ENCODE assay signal across 22 cellular contexts in genomic region chr1:33502726-33503125, GRCh38. TPM values are rescaled to one million over a fixed set of nuclear protein-coding genes. Genes with fewer than 3 reads are reported as not detected.
DNase-seq lines count a peak whose midpoint lies in the region; ATAC-seq and TF ChIP-seq lines count a peak whose summit lies in the region.
"Had no signal": no experiment of that assay in that cellular context is flagged by ENCODE, and none has a peak within 500 bp of the region (broad histone marks: within the 10 kb centered on the region; RNA-seq: fewer than 3 reads in every experiment).

No MANE protein-coding gene starts in this region.

- H3K4me3 ChIP-seq in mammary epithelial cell (replicated peaks in 1 of 3; ENCODE audit: insufficient read depth in 1 of 3, low read depth in 2 of 3, low read length in 3 of 3) (no peak overlapping the region), colonic mucosa (no peak overlapping the region), PC-3 (ENCODE audit: low read length) (no peak overlapping the region)
- H3K4me3 ChIP-seq: heart right ventricle had no signal

- dilution Hi-C loops in mammary epithelial cell (cut with HindIII; ENCODE audit: low sequenced_read_pairs): no loop called here

- H2AFZ ChIP-seq in mammary epithelial cell (ENCODE audit: low read depth, low read length) (peak overlapping the region; percentile 36), PC-3 (ENCODE audit: low read length) (no peak overlapping the region)

- H3K9me3 ChIP-seq in mammary epithelial cell (replicated peaks; ENCODE audit: insufficient read depth, low read length) (no peaks in the 10 kb centered on the region), colonic mucosa (no peaks in the 10 kb centered on the region), PC-3 (ENCODE audit: low read length) (no peaks in the 10 kb centered on the region)

- BruUV-seq in mammary epithelial cell (replicated peaks; lab: Mats Ljungman, UMichigan) (no TSS peak), PC-3 (replicated peaks; lab: Mats Ljungman, UMichigan) (no TSS peak)

- H3K27me3 ChIP-seq in mammary epithelial cell (ENCODE audit: insufficient read depth, low read length) (no peaks in the 10 kb centered on the region), foreskin keratinocyte (no peaks in the 10 kb centered on the region), colonic mucosa (no peaks in the 10 kb centered on the region), PC-3 (ENCODE audit: low read length) (no peaks in the 10 kb centered on the region)
- H3K27me3 ChIP-seq: heart right ventricle had no signal

- no peaks in the 10 kb centered on the region for H3F3A ChIP-seq in PC-3 (ENCODE audit: low read length, unreplicated experiment)

- no peak overlapping the region for H3K9ac ChIP-seq in mammary epithelial cell (ENCODE audit: insufficient read depth, low read length)
- no peak overlapping the region for H3K9ac ChIP-seq in colonic mucosa (ENCODE audit: low read depth in 2 of 2, low read length in 2 of 2)
- no peak overlapping the region for H3K9ac ChIP-seq in PC-3 (ENCODE audit: low read length)

- POLR2A ChIA-PET in PC-3 (lab: Charles Lee; ENCODE audit: unreplicated experiment): no interaction called here

- TF ChIP-seq CTCF in mammary epithelial cell (conservative IDR thresholded peaks at IDR 0.05 in 1 of 2, IDR thresholded peaks at IDR 0.05 in 1 of 2; ENCODE audit: extremely low read depth in 1 of 2, insufficient read depth in 1 of 2, low read depth in 1 of 2, low read length in 2 of 2) (no peak), foreskin keratinocyte (conservative IDR thresholded peaks at IDR 0.05) (no peak), colonic mucosa (IDR thresholded peaks at IDR 0.05) (no peak), PC-3 (conservative IDR thresholded peaks at IDR 0.05; ENCODE audit: low read depth, low read length) (no peak)

- intact Hi-C loops in mammary epithelial cell (cut with micrococcal nuclease) (no loop called here), colonic mucosa (cut with DNase I) (no loop called here), PC-3 (cut with micrococcal nuclease) (no loop called here)

- H4K20me1 ChIP-seq in mammary epithelial cell (ENCODE audit: insufficient read depth, low read length) (no peaks in the 10 kb centered on the region), PC-3 (ENCODE audit: low read length) (no peaks in the 10 kb centered on the region)

- CTCF ChIA-PET in mammary epithelial cell (lab: Charles Lee; ENCODE audit: low non-redundant PET): interaction anchor here (0.7 kb wide), 1 partner anchor 1430 kb away, joined by 6 read pairs; no protein-coding TSS in a partner anchor
- CTCF ChIA-PET in PC-3 (lab: Charles Lee): no interaction called here

- peak; percentile 35 for DNase-seq in AG08395 (ENCODE audit: low spot score)
- DNase-seq in M059J (ENCODE audit: low read depth): peak; percentile 70
- DNase-seq in mammary epithelial cell: peak; percentile 58
- peak; percentile 54 to 81 for DNase-seq in foreskin keratinocyte
- no peak for DNase-seq in colonic mucosa
- DNase-seq in PC-3: no peak
- DNase-seq: activated CD4-positive, alpha-beta T cell treated with anti-CD3 and anti-CD28 coated beads for 36 hours; activated naive CD8-positive, alpha-beta T cell treated with anti-CD3 and anti-CD28 coated beads for 36 hours; CD4-positive, alpha-beta T cell; central memory CD4-positive, alpha-beta T cell; GOT3; heart right ventricle; Kasumi-1; left ventricle myocardium superior; NCI-H1105 treated with DMSO at 0.1 percent for 48 hours; NCI-H69; SHP77 treated with DMSO at 0.1 percent for 48 hours; stimulated activated CD4-positive, alpha-beta T cell treated with anti-CD3 and anti-CD28 coated beads, Interleukin-2, amount 100 ng/mL, for 24 hours; stimulated activated naive B cell treated with anti-CD40 and anti-IgM and Interleukin-4, amounts not matched to agents 10 μg/mL and 1 μg/mL and 100 μg/mL, for 72 hours had no signal

- H3K36me3 ChIP-seq in mammary epithelial cell (ENCODE audit: insufficient read depth, low read length) (no peaks in the 10 kb centered on the region), colonic mucosa (no peaks in the 10 kb centered on the region), PC-3 (ENCODE audit: low read depth, low read length) (no peaks in the 10 kb centered on the region)

- WGBS in mammary epithelial cell (ENCODE audit: low coverage, missing lambda C conversion rate): 57% methylated on average over 5 of the region's 5 CpGs

- H3K4me2 ChIP-seq in mammary epithelial cell (ENCODE audit: insufficient read depth, low read depth, low read length) (no peak overlapping the region), PC-3 (ENCODE audit: low read length) (no peak overlapping the region)

- no peaks in the 10 kb centered on the region for H3K9me2 ChIP-seq in PC-3 (replicated peaks; ENCODE audit: low read length)

- peak; percentile 67 for ATAC-seq in foreskin keratinocyte
- ATAC-seq in GM19463 (IDR thresholded peaks at IDR 0.05; ENCODE audit: unreplicated experiment): no peak
- no peak for ATAC-seq in HG03045 (IDR thresholded peaks at IDR 0.05; ENCODE audit: unreplicated experiment)
- ATAC-seq in PC-3: no peak
- ATAC-seq: activated CD4-positive, alpha-beta T cell treated with anti-CD3 and anti-CD28 coated beads for 36 hours; esophagus mucosa; heart right ventricle; left ventricle myocardium superior; stimulated activated naive B cell treated with anti-CD40 and anti-IgM and Interleukin-4, amounts not matched to agents 10 μg/mL and 1 μg/mL and 100 μg/mL, for 72 hours had no signal

- peaks cover 11% of the 10 kb centered on the region for H3K4me1 ChIP-seq in mammary epithelial cell (ENCODE audit: insufficient read depth, low read length)
- no peaks in the 10 kb centered on the region for H3K4me1 ChIP-seq in foreskin keratinocyte
- H3K4me1 ChIP-seq in colonic mucosa: no peaks in the 10 kb centered on the region
- no peaks in the 10 kb centered on the region for H3K4me1 ChIP-seq in PC-3 (ENCODE audit: insufficient read depth, low read length)
- H3K4me1 ChIP-seq: heart right ventricle had no signal

- no peaks in the 10 kb centered on the region for H3K79me2 ChIP-seq in mammary epithelial cell (ENCODE audit: insufficient read depth, low read length)
- H3K79me2 ChIP-seq in PC-3 (ENCODE audit: low read length): no peaks in the 10 kb centered on the region

- H3K27ac ChIP-seq in mammary epithelial cell (ENCODE audit: insufficient read depth, low read depth, low read length): no peak overlapping the region
- no peak overlapping the region for H3K27ac ChIP-seq in foreskin keratinocyte
- H3K27ac ChIP-seq in colonic mucosa: no peak overlapping the region
- H3K27ac ChIP-seq in PC-3 (ENCODE audit: low read length): no peak overlapping the region
- H3K27ac ChIP-seq: heart right ventricle had no signal

- in situ Hi-C loops in mammary epithelial cell (cut with MboI; ENCODE audit: low sequenced_read_pairs in 2 of 2): no loop called here

RNA-seq across cellular contexts. Expression of gene ZSCAN20, which starts 30.3 kb away (rescaled TPM):
- 4.6 and 5.9 TPM in 2 replicates for total RNA-seq in M059J (2014; rRNA removed; shearing (Covaris generic))
- total RNA-seq in mammary epithelial cell (1 to 10 TPM; 5.3 to 8.0 TPM), foreskin keratinocyte (4.7 and 4.8 TPM in 2 replicates), colonic mucosa (1 to 10 TPM; 5.0 to 5.4 TPM), PC-3 (2014; rRNA removed) (0.84 and 1.6 TPM in 2 replicates)
- polyA plus RNA-seq in mammary epithelial cell (1.3 TPM), foreskin keratinocyte (0.56 and 0.59 TPM in 2 replicates)
- 6.2 TPM for polyA minus RNA-seq in mammary epithelial cell

Comparison
In these comparisons a context has a peak if more than half of its experiments do, and no peak if none do; other contexts are left out.
1. DNase-seq: peak in AG08395 (single experiment), M059J (single experiment), mammary epithelial cell (single experiment) and foreskin keratinocyte (2 of 2); none in colonic mucosa (single experiment) and PC-3 (single experiment).